8 cellular contexts compared by ENCODE assay signal in genomic region chr6:76706086-76706485, GRCh38.
"Had no signal": no experiment of that assay in that cellular context is flagged by ENCODE, and none has a peak within 500 bp of the region (broad histone marks: within the 10 kb centered on the region; RNA-seq: fewer than 3 reads in every experiment).

No MANE protein-coding gene starts in this region.

- ATAC-seq: HCT116, K562 had no signal

- H3K4me3 ChIP-seq: GM23248, HAP-1, K562 had no signal

- DNase-seq: GM23248, GOT3, H7, IMR-90, KG1 had no signal
